ENCODE assay signal across 7 cellular contexts in genomic region chr6:43247115-43247999, GRCh38.
DNase-seq lines count a peak whose midpoint lies in the region; ATAC-seq lines count a peak whose summit lies in the region.

No MANE protein-coding gene starts in this region.

- peak; percentile 72 for DNase-seq in NCI-H2171 (lab: John Stamatoyannopoulos, UW)
- DNase-seq in activated CD4-positive, CD25-positive, alpha-beta regulatory T cell treated with anti-CD3 and anti-CD28 coated beads, Interleukin-2, amount 50 U/mL, for 72 hours = peak; percentile 74
- peak; percentile 16 to 44 for DNase-seq in cerebellar nuclear complex (lab: John Stamatoyannopoulos, UW)
- peak; percentile 29 for DNase-seq in kidney glomerular epithelial cell (lab: John Stamatoyannopoulos, UW)
- peak; percentile 76 to 84 for DNase-seq in stimulated activated CD4-positive, alpha-beta T cell treated with anti-CD3 and anti-CD28 coated beads, Interleukin-15, amount 100 ng/mL, for 48 hours (ENCODE audit: low read depth in 2 of 2)

- peak; percentile 77 for ATAC-seq in GM18861 (IDR thresholded peaks at IDR 0.05; ENCODE audit: unreplicated experiment)
- ATAC-seq in HG03025 (IDR thresholded peaks at IDR 0.05; ENCODE audit: low FRiP score, unreplicated experiment) = peak; percentile 81

Comparison
In these comparisons a context has a peak if more than half of its experiments do, and no peak if none do; other contexts are left out.
1. Peak in every context shown above with its lines: DNase-seq and ATAC-seq.
2. DNase-seq: peak in every context shown above with its lines; median percentile 80 in stimulated activated CD4-positive, alpha-beta T cell treated with anti-CD3 and anti-CD28 coated beads, Interleukin-15, amount 100 ng/mL, for 48 hours; 74 in activated CD4-positive, CD25-positive, alpha-beta regulatory T cell treated with anti-CD3 and anti-CD28 coated beads, Interleukin-2, amount 50 U/mL, for 72 hours; 72 in NCI-H2171; 30 in cerebellar nuclear complex; 29 in kidney glomerular epithelial cell.